9 cellular contexts compared by ENCODE assay signal in genomic region chr10:124678566-124679240, GRCh38.
A peak's percentile ranks its signal among the peaks of the same experiment; 100 is the strongest.
DNase-seq lines count a peak whose midpoint lies in the region; ATAC-seq and TF ChIP-seq lines count a peak whose summit lies in the region.
"Had no signal": no experiment of that assay in that cellular context is flagged by ENCODE, and none has a peak within 500 bp of the region (broad histone marks: within the 10 kb centered on the region; RNA-seq: fewer than 3 reads in every experiment).

No MANE protein-coding gene starts in this region.

- peak in 1 of 11 experiments; percentile 14 for TF ChIP-seq CTCF in spleen (IDR thresholded peaks at IDR 0.05 in 8 of 11, conservative IDR thresholded peaks at IDR 0.05 in 3 of 11)

- ATAC-seq in HG02885 (IDR thresholded peaks at IDR 0.05; ENCODE audit: poor library complexity, unreplicated experiment) = no peak
- ATAC-seq in aorta (ENCODE audit: low FRiP score) = no peak

- H3K36me3 ChIP-seq in KOPT-K1 (ENCODE audit: insufficient read depth, low read length) (peaks cover 34% of the 10 kb centered on the region), spleen (peaks cover 6 to 86% (median 20%) of the 10 kb centered on the region in 6 donors), aorta (ENCODE audit: control insufficient read depth in 1 of 2, insufficient read depth in 2 of 2, low read length in 1 of 2) (peaks cover 0 to 5% of the 10 kb centered on the region in 2 donors)
- H3K36me3 ChIP-seq in effector memory CD4-positive, alpha-beta T cell (ENCODE audit: control insufficient read depth, insufficient read depth, low read length) = peaks cover 27% of the 10 kb centered on the region

- H3K27ac ChIP-seq in KOPT-K1 (ENCODE audit: low read depth, low read length, poor library complexity, severe bottlenecking) (peak overlapping the region; percentile 84), spleen (peak overlapping the region; percentile 37 to 89 (median 68)), aorta (ENCODE audit: low read depth in 1 of 2, low read length in 2 of 2) (no peak overlapping the region)
- peak overlapping the region; percentile 72 for H3K27ac ChIP-seq in effector memory CD4-positive, alpha-beta T cell (ENCODE audit: insufficient read depth, low read length, poor library complexity, severe bottlenecking)

- H3K4me1 ChIP-seq in effector memory CD4-positive, alpha-beta T cell (ENCODE audit: control insufficient read depth, insufficient read depth, low read length, poor library complexity, severe bottlenecking) = peaks cover 79% of the 10 kb centered on the region
- H3K4me1 ChIP-seq in spleen = peaks cover 74 to 100% (median 99%) of the 10 kb centered on the region in 6 donors
- H3K4me1 ChIP-seq in aorta (ENCODE audit: control insufficient read depth in 1 of 2, insufficient read depth in 2 of 2, low read length in 2 of 2) = no peaks in the 10 kb centered on the region

- 56 to 77% (median 64%) methylated on average over 11 to 12 of the region's 12 CpGs for WGBS in spleen, 5 donors
- 82 to 83% methylated on average over 12 of the region's 12 CpGs for WGBS in aorta, 2 donors

- peak; percentile 34 to 42 for DNase-seq in activated CD4-positive, alpha-beta T cell treated with anti-CD3 and anti-CD28 coated beads, Interleukin-2, amount 50 U/mL, for 4 hours
- peak in 2 of 3 donors; percentile 41 to 47 for DNase-seq in effector memory CD4-positive, alpha-beta T cell
- DNase-seq in spleen = no peak
- no peak for DNase-seq in NCI-H2107 (lab: John Stamatoyannopoulos, UW)
- DNase-seq in aorta = no peak
- no peak for DNase-seq in GDM1 (lab: John Stamatoyannopoulos, UW)
- DNase-seq: NCI-H1436 treated with DMSO at 0.1 percent for 48 hours had no signal

- H3K9me3 ChIP-seq in KOPT-K1 (ENCODE audit: insufficient read depth, low read length, poor library complexity, severe bottlenecking) = no peaks in the 10 kb centered on the region
- no peaks in the 10 kb centered on the region for H3K9me3 ChIP-seq in effector memory CD4-positive, alpha-beta T cell (ENCODE audit: control insufficient read depth, low read length)
- H3K9me3 ChIP-seq in spleen = no peaks in the 10 kb centered on the region
- no peaks in the 10 kb centered on the region for H3K9me3 ChIP-seq in aorta (ENCODE audit: control insufficient read depth, low read length)

- intact Hi-C loops in spleen (cut with DNase I; ENCODE audit: low total_unique reads) = no loop called here
- intact Hi-C loops in aorta (cut with DNase I) = no loop called here

- no peaks in the 10 kb centered on the region for H3K27me3 ChIP-seq in effector memory CD4-positive, alpha-beta T cell (replicated peaks; ENCODE audit: control insufficient read depth, insufficient read depth, low read length, poor library complexity, severe bottlenecking)
- H3K27me3 ChIP-seq in spleen (replicated peaks in 1 of 7) = no peaks in the 10 kb centered on the region
- H3K27me3 ChIP-seq in aorta (ENCODE audit: control insufficient read depth in 1 of 2, insufficient read depth in 2 of 2, low read length in 1 of 2) = no peaks in the 10 kb centered on the region

- TF ChIP-seq POLR2A in spleen (IDR thresholded peaks at IDR 0.05) = no peak

- H3K4me3 ChIP-seq in effector memory CD4-positive, alpha-beta T cell (ENCODE audit: insufficient read depth, low read depth, low read length, poor library complexity, severe bottlenecking) = peak overlapping the region; percentile 41
- peak overlapping the region in 1 of 8 donors; percentile 38 for H3K4me3 ChIP-seq in spleen
- no peak overlapping the region for H3K4me3 ChIP-seq in aorta (ENCODE audit: low read length in 2 of 2)

Comparison
In these comparisons a context has a peak if more than half of its experiments do, and no peak if none do; other contexts are left out.
1. H3K27ac ChIP-seq: peak in KOPT-K1 (single experiment), effector memory CD4-positive, alpha-beta T cell (single experiment) and spleen (8 of 8); none in aorta (0 of 2).
2. DNase-seq: peak in activated CD4-positive, alpha-beta T cell treated with anti-CD3 and anti-CD28 coated beads, Interleukin-2, amount 50 U/mL, for 4 hours (2 of 2) and effector memory CD4-positive, alpha-beta T cell (2 of 3); none in spleen (single experiment), NCI-H2107 (single experiment), aorta (0 of 2) and GDM1 (single experiment).